In genomic region chr11:111512296-111513239, GRCh38 we compare ENCODE assay signal across 9 cellular contexts. TPM values are rescaled to one million over a fixed set of nuclear protein-coding genes. Genes with fewer than 3 reads are reported as not detected.
DNase-seq lines count a peak whose midpoint lies in the region; ATAC-seq, FAIRE-seq and TF ChIP-seq lines count a peak whose summit lies in the region.
"Had no signal": no experiment of that assay in that cellular context is flagged by ENCODE, and none has a peak within 500 bp of the region (broad histone marks: within the 10 kb centered on the region; RNA-seq: fewer than 3 reads in every experiment).

Gene BTG4 (minus strand): TSS chr11:111512386. CDS start chr11:111498776, 13,610 bp downstream.

- H3K9me3 ChIP-seq in OCI-LY3 (ENCODE audit: insufficient read depth, low read length) (no peaks in the 10 kb centered on the region), colonic mucosa (no peaks in the 10 kb centered on the region), lung (ENCODE audit: control insufficient read depth in 2 of 2, insufficient read depth in 1 of 2, low read length in 1 of 2) (no peaks in the 10 kb centered on the region), upper lobe of right lung (no peaks in the 10 kb centered on the region), uterus (no peaks in the 10 kb centered on the region)
- H3K9me3 ChIP-seq: SJSA1 had no signal

- H3K9ac ChIP-seq in OCI-LY3 (ENCODE audit: low read length) (no peak within 1 kb of the TSS), colonic mucosa (ENCODE audit: low read depth in 2 of 2, low read length in 2 of 2) (peak within 1 kb of the TSS in 1 of 2 donors; percentile 41)

- no peak within 1 kb of the TSS for H2AFZ ChIP-seq in OCI-LY3 (ENCODE audit: low read depth, low read length)

- no peaks in the 10 kb centered on the region for H3K79me2 ChIP-seq in OCI-LY3 (ENCODE audit: low read length)

- WGBS in lung, 2 donors: 5% methylated on average over 78 to 90 of the region's 90 CpGs

- peaks cover 13% of the 10 kb centered on the region for H3K4me1 ChIP-seq in OCI-LY3 (ENCODE audit: low read length)
- H3K4me1 ChIP-seq in colonic mucosa: no peaks in the 10 kb centered on the region
- peaks cover 0 to 11% of the 10 kb centered on the region in 2 donors for H3K4me1 ChIP-seq in lung (ENCODE audit: control insufficient read depth in 2 of 2, insufficient read depth in 2 of 2, low read length in 2 of 2)
- H3K4me1 ChIP-seq in upper lobe of right lung: peaks cover 6% of the 10 kb centered on the region
- H3K4me1 ChIP-seq in uterus: peaks cover 0 to 7% of the 10 kb centered on the region in 2 donors

- TF ChIP-seq POLR2A in uterus (IDR thresholded peaks at IDR 0.05): no peak

- H3K27ac ChIP-seq in OCI-LY3 (ENCODE audit: low read length): no peak within 1 kb of the TSS
- no peak within 1 kb of the TSS for H3K27ac ChIP-seq in colonic mucosa
- no peak within 1 kb of the TSS for H3K27ac ChIP-seq in lung (ENCODE audit: low read depth in 1 of 2, low read length in 1 of 2)
- H3K27ac ChIP-seq in upper lobe of right lung: no peak within 1 kb of the TSS
- H3K27ac ChIP-seq in uterus: no peak within 1 kb of the TSS
- H3K27ac ChIP-seq: SJSA1 had no signal

- H3K4me3 ChIP-seq in OCI-LY3 (ENCODE audit: low read length) (no peak within 1 kb of the TSS), colonic mucosa (peak within 1 kb of the TSS; percentile 38), lung (peak within 1 kb of the TSS; percentile 41), upper lobe of right lung (peak within 1 kb of the TSS; percentile 41), uterus (peak within 1 kb of the TSS in 1 of 2 donors; percentile 15)
- H3K4me3 ChIP-seq: SJSA1 had no signal

- FAIRE-seq in GM19239 (lab: Jason Lieb, UNC): no peak

- ATAC-seq in lung (ENCODE audit: insufficient read depth, low FRiP score) (no peak), upper lobe of right lung (peak; percentile 51), HG02885 (IDR thresholded peaks at IDR 0.05; ENCODE audit: poor library complexity, unreplicated experiment) (no peak)

- H3K36me3 ChIP-seq in OCI-LY3 (replicated peaks; ENCODE audit: low read depth, low read length): no peaks in the 10 kb centered on the region
- H3K36me3 ChIP-seq in colonic mucosa: no peaks in the 10 kb centered on the region
- no peaks in the 10 kb centered on the region for H3K36me3 ChIP-seq in lung (ENCODE audit: control insufficient read depth in 2 of 2, insufficient read depth in 2 of 2, low read length in 2 of 2)
- H3K36me3 ChIP-seq in upper lobe of right lung: no peaks in the 10 kb centered on the region
- H3K36me3 ChIP-seq in uterus: no peaks in the 10 kb centered on the region
- H3K36me3 ChIP-seq: SJSA1 had no signal

- H3K27me3 ChIP-seq in OCI-LY3 (ENCODE audit: low read depth, low read length) (no peaks in the 10 kb centered on the region), colonic mucosa (peaks cover 32% of the 10 kb centered on the region), lung (ENCODE audit: control insufficient read depth, insufficient read depth) (no peaks in the 10 kb centered on the region), upper lobe of right lung (peaks cover 43% of the 10 kb centered on the region), uterus (peaks cover 11 to 19% of the 10 kb centered on the region in 2 donors)
- H3K27me3 ChIP-seq: SJSA1 had no signal

- 0 out of 2 replicates have a peak, but pooled peaks have one; percentile 9 for TF ChIP-seq CTCF in GM12874 (IDR thresholded peaks at IDR 0.05; ENCODE audit: insufficient read depth, low read depth, low read length)
- TF ChIP-seq CTCF in OCI-LY3 (IDR thresholded peaks at IDR 0.05; ENCODE audit: low read depth, low read length): no peak
- TF ChIP-seq CTCF in colonic mucosa (IDR thresholded peaks at IDR 0.05): no peak
- no peak for TF ChIP-seq CTCF in lung (IDR thresholded peaks at IDR 0.05; ENCODE audit: control extremely low read depth, extremely low read depth)
- no peak for TF ChIP-seq CTCF in upper lobe of right lung (IDR thresholded peaks at IDR 0.05)
- TF ChIP-seq CTCF in uterus (IDR thresholded peaks at IDR 0.05): no peak

- peak within 1 kb of the TSS; percentile 15 for H3K4me2 ChIP-seq in OCI-LY3 (ENCODE audit: low read length)

- intact Hi-C loops in colonic mucosa (cut with DNase I): no loop called here
- intact Hi-C loops in upper lobe of right lung (cut with DNase I): no loop called here
- intact Hi-C loops in uterus (cut with DNase I; ENCODE audit: low total_unique reads): no loop called here

- H4K20me1 ChIP-seq in OCI-LY3 (ENCODE audit: insufficient read depth, low read length): no peaks in the 10 kb centered on the region

- no peak for DNase-seq in colonic mucosa
- DNase-seq in lung (ENCODE audit: low spot score): no peak
- DNase-seq in upper lobe of right lung: no peak
- no peak for DNase-seq in uterus
- DNase-seq in GM19239 (ENCODE audit: insufficient read length, low spot score): no peak

RNA-seq across cellular contexts. Expression of gene BTG4, which starts in this region (rescaled TPM):
- total RNA-seq in colonic mucosa: not detected
- 1 to 10 TPM in 1 of 2 donors, under 1 TPM in 1; 0.74 to 1.5 TPM for total RNA-seq in lung
- polyA plus RNA-seq in lung: under 1 TPM; 0.23 to 0.30 TPM
- total RNA-seq in upper lobe of right lung: not detected
- not detected for total RNA-seq in uterus
- total RNA-seq: SJSA1 had no signal

Comparison
In these comparisons a context has a peak if more than half of its experiments do, and no peak if none do; other contexts are left out.
1. Peak in ATAC-seq and H3K4me3 ChIP-seq in upper lobe of right lung; RNA of the gene not detected or under 1 TPM.